In the genomic region with DNA sequence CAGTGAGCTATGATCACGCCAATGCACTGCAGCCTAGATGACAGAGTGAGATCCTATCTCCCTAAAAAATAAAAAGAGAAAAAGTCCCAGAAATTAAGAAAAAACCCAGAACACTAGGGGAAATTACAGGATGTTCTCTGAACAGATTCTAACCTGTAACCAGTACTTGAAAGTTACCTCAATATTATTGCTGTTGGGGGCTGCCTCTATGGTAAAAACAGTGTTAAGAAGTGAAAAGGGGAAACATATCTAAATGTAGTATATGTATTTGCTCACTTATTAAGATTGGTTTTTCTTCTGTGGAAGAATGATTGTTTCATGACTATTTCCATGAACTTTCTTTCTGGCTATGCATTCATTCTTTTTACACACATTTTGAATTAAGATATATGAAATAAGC, we compare ENCODE assay signal across 17 cellular contexts. TPM values are rescaled to one million over a fixed set of nuclear protein-coding genes. Genes with fewer than 3 reads are reported as not detected.
DNase-seq lines count a peak whose midpoint lies in the region; ATAC-seq and TF ChIP-seq lines count a peak whose summit lies in the region.
"Had no signal": no experiment of that assay in that cellular context is flagged by ENCODE, and none has a peak within 500 bp of the region (broad histone marks: within the 10 kb centered on the region; RNA-seq: fewer than 3 reads in every experiment).

No MANE protein-coding gene starts in this region.

- POLR2A ChIA-PET in naive thymus-derived CD8-positive, alpha-beta T cell (lab: Charles Lee) = interaction anchor here (0.6 to 1.0 kb wide), 4 partner anchors 9 to 196 kb away, joined by 3 to 4 read pairs (median 3); partner anchors contain the start of gene ITGA4

- H3K9me3 Mint-ChIP-seq in activated CD8-positive, alpha-beta memory T cell treated with anti-CD3 and anti-CD28 coated beads, Interleukin-2, amount 10 ng/mL, durations not matched to agents 7 days and 5 days (ENCODE audit: low read depth) = no peaks in the 10 kb centered on the region
- peaks cover 3% of the 10 kb centered on the region for H3K9me3 Mint-ChIP-seq in activated T-helper 1 cell treated with anti-CD3 and anti-CD28 coated beads, Interleukin-12 subunit alpha, Interleukin-12 subunit beta, Interleukin-2, Interleukin-4 antibody, amounts not matched to agents 30 ng/mL and 10 ng/mL and 1 ng/mL, durations not matched to agents 14 hours and 24 hours and 36 hours
- H3K9me3 Mint-ChIP-seq in naive thymus-derived CD8-positive, alpha-beta T cell = no peaks in the 10 kb centered on the region
- H3K9me3 Mint-ChIP-seq: CD14-positive monocyte had no signal

- peaks cover 88% of the 10 kb centered on the region for H3K4me1 Mint-ChIP-seq in activated CD8-positive, alpha-beta memory T cell treated with anti-CD3 and anti-CD28 coated beads, Interleukin-2, amount 10 ng/mL, durations not matched to agents 7 days and 5 days
- H3K4me1 Mint-ChIP-seq in activated T-helper 1 cell treated with anti-CD3 and anti-CD28 coated beads, Interleukin-12 subunit alpha, Interleukin-12 subunit beta, Interleukin-2, Interleukin-4 antibody, amounts not matched to agents 30 ng/mL and 10 ng/mL and 1 ng/mL, durations not matched to agents 14 hours and 24 hours and 36 hours (ENCODE audit: low read depth) = peaks cover 87% of the 10 kb centered on the region
- H3K4me1 Mint-ChIP-seq in naive thymus-derived CD8-positive, alpha-beta T cell = peaks cover 40 to 94% (median 77%) of the 10 kb centered on the region in 4 donors

- H3K27ac Mint-ChIP-seq in activated CD8-positive, alpha-beta memory T cell treated with anti-CD3 and anti-CD28 coated beads, Interleukin-2, amount 10 ng/mL, durations not matched to agents 7 days and 5 days = peak overlapping the region; percentile 80
- H3K27ac Mint-ChIP-seq in activated T-helper 1 cell treated with anti-CD3 and anti-CD28 coated beads, Interleukin-12 subunit alpha, Interleukin-12 subunit beta, Interleukin-2, Interleukin-4 antibody, amounts not matched to agents 30 ng/mL and 10 ng/mL and 1 ng/mL, durations not matched to agents 14 hours and 24 hours and 36 hours = peak overlapping the region; percentile 73
- H3K27ac Mint-ChIP-seq in naive thymus-derived CD8-positive, alpha-beta T cell = peak overlapping the region; percentile 7 to 88 (median 60)

- H3K4me3 Mint-ChIP-seq in activated CD8-positive, alpha-beta memory T cell treated with anti-CD3 and anti-CD28 coated beads, Interleukin-2, amount 10 ng/mL, durations not matched to agents 7 days and 5 days = peak overlapping the region; percentile 32
- H3K4me3 Mint-ChIP-seq in activated T-helper 1 cell treated with anti-CD3 and anti-CD28 coated beads, Interleukin-12 subunit alpha, Interleukin-12 subunit beta, Interleukin-2, Interleukin-4 antibody, amounts not matched to agents 30 ng/mL and 10 ng/mL and 1 ng/mL, durations not matched to agents 14 hours and 24 hours and 36 hours = no peak overlapping the region
- H3K4me3 Mint-ChIP-seq in naive thymus-derived CD8-positive, alpha-beta T cell = peak overlapping the region in 9 of 10 donors; percentile 7 to 77 (median 53)
- H3K4me3 Mint-ChIP-seq: CD14-positive monocyte had no signal

- DNase-seq in activated CD8-positive, alpha-beta memory T cell treated with anti-CD3 and anti-CD28 coated beads, Interleukin-2, amount 10 ng/mL, durations not matched to agents 7 days and 5 days = no peak
- DNase-seq in activated CD8-positive, alpha-beta memory T cell treated with anti-CD3 and anti-CD28 coated beads for 24 hours = no peak
- DNase-seq in activated T-helper 1 cell treated with anti-CD3 and anti-CD28 coated beads, Interleukin-12 subunit alpha, Interleukin-12 subunit beta, Interleukin-2, Interleukin-4 antibody, amounts not matched to agents 30 ng/mL and 10 ng/mL and 1 ng/mL, durations not matched to agents 14 hours and 24 hours and 36 hours (ENCODE audit: low spot score) = no peak
- no peak for DNase-seq in naive thymus-derived CD8-positive, alpha-beta T cell
- no peak for DNase-seq in germinal center (ENCODE audit: low spot score)
- DNase-seq: activated gamma-delta T cell treated with Interleukin-2 at 50 U/mL for 16 hours; GOT3; heart left ventricle; NCI-H187; stimulated activated CD4-positive, alpha-beta T cell treated with anti-CD3 and anti-CD28 coated beads, Interleukin-12 subunit alpha, Interleukin-12 subunit beta, amount 100 ng/mL, for 4 hours; SW 1271 had no signal

- CTCF ChIA-PET in activated CD8-positive, alpha-beta memory T cell treated with anti-CD3 and anti-CD28 coated beads, Interleukin-2, amount 10 ng/mL, durations not matched to agents 7 days and 5 days (lab: Charles Lee) = interaction anchor here (1.3 to 1.4 kb wide), 2 partner anchors 10 to 13 kb away, joined by 5 to 9 read pairs; partner anchors contain the start of gene ITGA4

- no peaks in the 10 kb centered on the region for H3K27me3 Mint-ChIP-seq in activated CD8-positive, alpha-beta memory T cell treated with anti-CD3 and anti-CD28 coated beads, Interleukin-2, amount 10 ng/mL, durations not matched to agents 7 days and 5 days
- no peaks in the 10 kb centered on the region for H3K27me3 Mint-ChIP-seq in activated T-helper 1 cell treated with anti-CD3 and anti-CD28 coated beads, Interleukin-12 subunit alpha, Interleukin-12 subunit beta, Interleukin-2, Interleukin-4 antibody, amounts not matched to agents 30 ng/mL and 10 ng/mL and 1 ng/mL, durations not matched to agents 14 hours and 24 hours and 36 hours (ENCODE audit: insufficient read depth)
- no peaks in the 10 kb centered on the region for H3K27me3 Mint-ChIP-seq in naive thymus-derived CD8-positive, alpha-beta T cell

- peaks cover 77% of the 10 kb centered on the region for H3K36me3 Mint-ChIP-seq in activated CD8-positive, alpha-beta memory T cell treated with anti-CD3 and anti-CD28 coated beads, Interleukin-2, amount 10 ng/mL, durations not matched to agents 7 days and 5 days
- peaks cover 46% of the 10 kb centered on the region for H3K36me3 Mint-ChIP-seq in activated T-helper 1 cell treated with anti-CD3 and anti-CD28 coated beads, Interleukin-12 subunit alpha, Interleukin-12 subunit beta, Interleukin-2, Interleukin-4 antibody, amounts not matched to agents 30 ng/mL and 10 ng/mL and 1 ng/mL, durations not matched to agents 14 hours and 24 hours and 36 hours (ENCODE audit: low read depth)
- H3K36me3 Mint-ChIP-seq in naive thymus-derived CD8-positive, alpha-beta T cell = peaks cover 12 to 80% (median 34%) of the 10 kb centered on the region in 3 donors

- intact Hi-C loops in activated T-helper 1 cell treated with anti-CD3 and anti-CD28 coated beads, Interleukin-12 subunit alpha, Interleukin-12 subunit beta, Interleukin-2, Interleukin-4 antibody, amounts not matched to agents 30 ng/mL and 10 ng/mL and 1 ng/mL, durations not matched to agents 14 hours and 24 hours and 36 hours (cut with micrococcal nuclease) = no loop called here

- no peak for ATAC-seq in activated CD8-positive, alpha-beta memory T cell treated with anti-CD3 and anti-CD28 coated beads, Interleukin-2, amount 10 ng/mL, durations not matched to agents 7 days and 5 days
- ATAC-seq in GM18868 (IDR thresholded peaks at IDR 0.05; ENCODE audit: unreplicated experiment) (peak; percentile 49), SK-N-SH treated with all-trans-retinoic acid at 6 μM for 48 hours (no peak), esophagus mucosa (no peak)
- no peak for ATAC-seq in naive thymus-derived CD8-positive, alpha-beta T cell
- ATAC-seq: heart left ventricle, K562, Right ventricle myocardium inferior had no signal

TF ChIP-seq in SK-N-SH treated with all-trans-retinoic acid at 6 μM for 48 hours, 23 proteins besides CTCF, POLR2A, EP300 and RAD21 (continues in another document):
- TF ChIP-seq CSDC2 (CRISPR knock-in tag; IDR thresholded peaks at IDR 0.05) = no peak
- TF ChIP-seq TOX (CRISPR knock-in tag; IDR thresholded peaks at IDR 0.05; ENCODE audit: borderline replicate concordance) = no peak
- TF ChIP-seq ISL1 (CRISPR knock-in tag; IDR thresholded peaks at IDR 0.05) = no peak
- TF ChIP-seq OSR1 (CRISPR knock-in tag; IDR thresholded peaks at IDR 0.05) = no peak
- no peak for TF ChIP-seq RARB (CRISPR knock-in tag; IDR thresholded peaks at IDR 0.05)
- TF ChIP-seq SNAI2 (CRISPR knock-in tag; IDR thresholded peaks at IDR 0.05) = no peak
- no peak for TF ChIP-seq GLIS3 (CRISPR knock-in tag; IDR thresholded peaks at IDR 0.05)
- no peak for TF ChIP-seq ARNTL (CRISPR knock-in tag; IDR thresholded peaks at IDR 0.05; ENCODE audit: borderline replicate concordance, low read depth)
- no peak for TF ChIP-seq ZFP30 (CRISPR knock-in tag; IDR thresholded peaks at IDR 0.05)
- TF ChIP-seq, protein P1, sequence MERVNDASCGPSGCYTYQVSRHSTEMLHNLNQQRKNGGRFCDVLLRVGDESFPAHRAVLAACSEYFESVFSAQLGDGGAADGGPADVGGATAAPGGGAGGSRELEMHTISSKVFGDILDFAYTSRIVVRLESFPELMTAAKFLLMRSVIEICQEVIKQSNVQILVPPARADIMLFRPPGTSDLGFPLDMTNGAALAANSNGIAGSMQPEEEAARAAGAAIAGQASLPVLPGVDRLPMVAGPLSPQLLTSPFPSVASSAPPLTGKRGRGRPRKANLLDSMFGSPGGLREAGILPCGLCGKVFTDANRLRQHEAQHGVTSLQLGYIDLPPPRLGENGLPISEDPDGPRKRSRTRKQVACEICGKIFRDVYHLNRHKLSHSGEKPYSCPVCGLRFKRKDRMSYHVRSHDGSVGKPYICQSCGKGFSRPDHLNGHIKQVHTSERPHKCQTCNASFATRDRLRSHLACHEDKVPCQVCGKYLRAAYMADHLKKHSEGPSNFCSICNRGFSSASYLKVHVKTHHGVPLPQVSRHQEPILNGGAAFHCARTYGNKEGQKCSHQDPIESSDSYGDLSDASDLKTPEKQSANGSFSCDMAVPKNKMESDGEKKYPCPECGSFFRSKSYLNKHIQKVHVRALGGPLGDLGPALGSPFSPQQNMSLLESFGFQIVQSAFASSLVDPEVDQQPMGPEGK (CRISPR knock-in tag; IDR thresholded peaks at IDR 0.05; ENCODE audit: borderline replicate concordance) = no peak
- no peak for TF ChIP-seq TCF4 (CRISPR knock-in tag; IDR thresholded peaks at IDR 0.05; ENCODE audit: borderline replicate concordance)

RNA-seq across cellular contexts. Expression of gene ITGA4, which starts 13.6 kb away (rescaled TPM):
- total RNA-seq in activated CD8-positive, alpha-beta memory T cell treated with anti-CD3 and anti-CD28 coated beads, Interleukin-2, amount 10 ng/mL, durations not matched to agents 7 days and 5 days = 100 to 1,000 TPM; 301 to 344 TPM
- total RNA-seq in activated T-helper 1 cell treated with anti-CD3 and anti-CD28 coated beads, Interleukin-12 subunit alpha, Interleukin-12 subunit beta, Interleukin-2, Interleukin-4 antibody, amounts not matched to agents 30 ng/mL and 10 ng/mL and 1 ng/mL, durations not matched to agents 14 hours and 24 hours and 36 hours = 98.5 and 118 TPM in 2 replicates
- 100 to 1,000 TPM; 206 to 210 TPM for total RNA-seq in naive thymus-derived CD8-positive, alpha-beta T cell
- 100 to 1,000 TPM in 2 of 3 donors, 10 to 100 TPM in 1; 88.1 to 128 (median 121) TPM for polyA plus RNA-seq in naive thymus-derived CD8-positive, alpha-beta T cell
- total RNA-seq in esophagus mucosa = 1.3 TPM

Comparison
In these comparisons a context has a peak if more than half of its experiments do, and no peak if none do; other contexts are left out.
1. RNA of gene ITGA4, which starts 13.6 kb away (total RNA-seq): 301 to 344 TPM in activated CD8-positive, alpha-beta memory T cell treated with anti-CD3 and anti-CD28 coated beads, Interleukin-2, amount 10 ng/mL, durations not matched to agents 7 days and 5 days, 206 to 210 TPM in naive thymus-derived CD8-positive, alpha-beta T cell and 98.5 to 118 TPM in activated T-helper 1 cell treated with anti-CD3 and anti-CD28 coated beads, Interleukin-12 subunit alpha, Interleukin-12 subunit beta, Interleukin-2, Interleukin-4 antibody, amounts not matched to agents 30 ng/mL and 10 ng/mL and 1 ng/mL, durations not matched to agents 14 hours and 24 hours and 36 hours; 1.3 TPM in esophagus mucosa (single experiment); every median in the first group is over 10 times any median in the second.
2. Peak in every context shown above with its lines, with median percentiles within 50 percentile points of each other: H3K27ac Mint-ChIP-seq.